Comparison of ENCODE assay signal across 19 cellular contexts in genomic region chr10:5252177-5253037, GRCh38. TPM values are rescaled to one million over a fixed set of nuclear protein-coding genes. Genes with fewer than 3 reads are reported as not detected.
DNase-seq lines count a peak whose midpoint lies in the region; ATAC-seq, FAIRE-seq and TF ChIP-seq lines count a peak whose summit lies in the region.
"Had no signal": no experiment of that assay in that cellular context is flagged by ENCODE, and none has a peak within 500 bp of the region (broad histone marks: within the 10 kb centered on the region; RNA-seq: fewer than 3 reads in every experiment).

No MANE protein-coding gene starts in this region.

- H2BK5ac ChIP-seq in IMR-90 (ENCODE audit: low read depth, low read length, poor library complexity, severe bottlenecking) = no peak overlapping the region

- no peak for FAIRE-seq in kidney (lab: Jason Lieb, UNC)
- FAIRE-seq: H54 had no signal

- H3K79me1 ChIP-seq in IMR-90 (ENCODE audit: low read depth in 1 of 2, low read length in 2 of 2) = no peaks in the 10 kb centered on the region

- H4K91ac ChIP-seq in IMR-90 (ENCODE audit: insufficient read depth, low read depth, low read length) = no peak overlapping the region

- no peak overlapping the region for H3K56ac ChIP-seq in IMR-90 (ENCODE audit: extremely low read depth, insufficient read depth, low read length)

- H2AK9ac ChIP-seq in IMR-90 (replicated peaks; ENCODE audit: low read depth, low read length, poor library complexity) = no peak overlapping the region

- H3K4me2 ChIP-seq in IMR-90 (ENCODE audit: low read depth, low read length) = no peak overlapping the region
- H3K4me2 ChIP-seq in mammary epithelial cell (ENCODE audit: insufficient read depth, low read depth, low read length) = no peak overlapping the region

- 39% methylated on average over 3 of the region's 8 CpGs; no CpG with 5 or more reads in 1 of the 2 experiments for WGBS in IMR-90 (ENCODE audit: extremely low coverage in 2 of 2, insufficient read length in 1 of 2), 2 experiments
- 39% methylated on average over 3 of the region's 8 CpGs for WGBS in mammary epithelial cell (ENCODE audit: low coverage, missing lambda C conversion rate)

- H3K79me2 ChIP-seq in mammary epithelial cell (ENCODE audit: insufficient read depth, low read length) = no peaks in the 10 kb centered on the region

- no peak overlapping the region for H3K18ac ChIP-seq in IMR-90 (ENCODE audit: low read depth, low read length)

- dilution Hi-C loops in IMR-90 (cut with HindIII; ENCODE audit: low sequenced_read_pairs, unreplicated experiment) (no loop called here), mammary epithelial cell (cut with HindIII; ENCODE audit: low sequenced_read_pairs) (loop anchor here (10.0 kb wide), 1 partner anchor 418 kb away; no protein-coding TSS in a partner anchor)

- peak; percentile 5 for DNase-seq in DMS53 treated with DMSO at 0.1 percent for 48 hours (lab: John Stamatoyannopoulos, UW; ENCODE audit: unreplicated experiment)
- DNase-seq in IMR-90 = peak; percentile 22
- DNase-seq in mammary epithelial cell = no peak
- no peak for DNase-seq in kidney
- no peak for DNase-seq in nucleus accumbens (lab: John Stamatoyannopoulos, UW)
- no peak for DNase-seq in SJCRH30
- DNase-seq: body of pancreas; effector memory CD8-positive, alpha-beta T cell; heart right ventricle; lower lobe of right lung; NCI-H1092; NCI-H446; sigmoid colon had no signal

- H2BK20ac ChIP-seq in IMR-90 (ENCODE audit: low read depth, low read length) = no peak overlapping the region

- no peak overlapping the region for H3K4ac ChIP-seq in IMR-90 (ENCODE audit: low read depth, low read length)

- TF ChIP-seq CTCF in IMR-90 (conservative IDR thresholded peaks at IDR 0.05; ENCODE audit: low read depth, low read length) (no peak), mammary epithelial cell (conservative IDR thresholded peaks at IDR 0.05 in 1 of 2, IDR thresholded peaks at IDR 0.05 in 1 of 2; ENCODE audit: extremely low read depth in 1 of 2, insufficient read depth in 1 of 2, low read depth in 1 of 2, low read length in 2 of 2) (no peak), kidney (IDR thresholded peaks at IDR 0.05; ENCODE audit: borderline replicate concordance, extremely low read depth, insufficient read depth) (peak; percentile 4)

- no peak for TF ChIP-seq POLR2A in IMR-90 (IDR thresholded peaks at IDR 0.05; ENCODE audit: low read depth, low read length)

- H2BK120ac ChIP-seq in IMR-90 (ENCODE audit: low read depth, low read length) = no peak overlapping the region

- H3K4me1 ChIP-seq in IMR-90 (ENCODE audit: control insufficient read depth, insufficient read depth, low read length) = no peaks in the 10 kb centered on the region
- no peaks in the 10 kb centered on the region for H3K4me1 ChIP-seq in mammary epithelial cell (ENCODE audit: insufficient read depth, low read length)
- peaks cover 6 to 7% of the 10 kb centered on the region in 2 donors for H3K4me1 ChIP-seq in kidney (ENCODE audit: control insufficient read depth in 1 of 2, insufficient read depth in 1 of 2, low read depth in 1 of 2, low read length in 2 of 2)
- no peaks in the 10 kb centered on the region for H3K4me1 ChIP-seq in SJCRH30
- H3K4me1 ChIP-seq: body of pancreas, heart right ventricle, lower lobe of right lung, sigmoid colon had no signal

- no peak overlapping the region for H3K14ac ChIP-seq in IMR-90 (replicated peaks; ENCODE audit: low read depth, low read length)

- H3K36me3 ChIP-seq in IMR-90 (ENCODE audit: control insufficient read depth, insufficient read depth, low read length) (no peaks in the 10 kb centered on the region), mammary epithelial cell (ENCODE audit: insufficient read depth, low read length) (no peaks in the 10 kb centered on the region), kidney (ENCODE audit: control insufficient read depth in 1 of 2, insufficient read depth in 2 of 2, low read length in 2 of 2) (no peaks in the 10 kb centered on the region), SJCRH30 (no peaks in the 10 kb centered on the region)
- H3K36me3 ChIP-seq: heart right ventricle, lower lobe of right lung, sigmoid colon had no signal

- intact Hi-C loops in IMR-90 (cut with micrococcal nuclease) = no loop called here
- intact Hi-C loops in mammary epithelial cell (cut with micrococcal nuclease) = no loop called here
- intact Hi-C loops in kidney (cut with DNase I) = no loop called here

- ATAC-seq in IMR-90 (ENCODE audit: low read depth) (peak; percentile 37; the same call in 1 of the 2 replicates), GM18909 (IDR thresholded peaks at IDR 0.05; ENCODE audit: poor library complexity, unreplicated experiment) (no peak), GM19463 (IDR thresholded peaks at IDR 0.05; ENCODE audit: unreplicated experiment) (no peak)
- ATAC-seq: body of pancreas; effector memory CD8-positive, alpha-beta T cell had no signal

- no peaks in the 10 kb centered on the region for H3K9me1 ChIP-seq in IMR-90 (ENCODE audit: insufficient read depth, low read length)

- H3K27me3 ChIP-seq in IMR-90 (ENCODE audit: control insufficient read depth, insufficient read depth, low read length) (no peaks in the 10 kb centered on the region), mammary epithelial cell (ENCODE audit: insufficient read depth, low read length) (no peaks in the 10 kb centered on the region), SJCRH30 (no peaks in the 10 kb centered on the region)
- H3K27me3 ChIP-seq: body of pancreas, heart right ventricle, sigmoid colon had no signal

- H4K5ac ChIP-seq in IMR-90 (ENCODE audit: low read depth, low read length) = no peak overlapping the region

- peak overlapping the region; percentile 1 for H2AFZ ChIP-seq in IMR-90 (replicated peaks; ENCODE audit: low read length, poor library complexity)
- H2AFZ ChIP-seq in mammary epithelial cell (ENCODE audit: low read depth, low read length) = peak overlapping the region; percentile 83

- CTCF ChIA-PET in IMR-90 (lab: Yijun Ruan, JAX) = no interaction called here
- CTCF ChIA-PET in mammary epithelial cell (lab: Charles Lee; ENCODE audit: low non-redundant PET) = no interaction called here

- H3K9ac ChIP-seq in IMR-90 (ENCODE audit: low read depth, low read length) = no peak overlapping the region
- no peak overlapping the region for H3K9ac ChIP-seq in mammary epithelial cell (ENCODE audit: insufficient read depth, low read length)
- no peak overlapping the region for H3K9ac ChIP-seq in kidney (ENCODE audit: low read length in 2 of 2)

- H3K27ac ChIP-seq in IMR-90 (ENCODE audit: insufficient read depth, low read length) = no peak overlapping the region
- no peak overlapping the region for H3K27ac ChIP-seq in mammary epithelial cell (ENCODE audit: insufficient read depth, low read depth, low read length)
- H3K27ac ChIP-seq in kidney (ENCODE audit: low read depth in 2 of 2, low read length in 2 of 2) = no peak overlapping the region
- H3K27ac ChIP-seq in SJCRH30 = no peak overlapping the region
- H3K27ac ChIP-seq: body of pancreas, heart right ventricle, lower lobe of right lung, sigmoid colon had no signal

- in situ Hi-C loops in IMR-90 (cut with MboI; ENCODE audit: low sequenced_read_pairs) = no loop called here
- in situ Hi-C loops in mammary epithelial cell (cut with MboI; ENCODE audit: low sequenced_read_pairs in 2 of 2) = no loop called here

- H3K4me3 ChIP-seq in IMR-90 (ENCODE audit: insufficient read depth, low read depth, low read length) = no peak overlapping the region
- no peak overlapping the region for H3K4me3 ChIP-seq in mammary epithelial cell (replicated peaks in 1 of 3; ENCODE audit: insufficient read depth in 1 of 3, low read depth in 2 of 3, low read length in 3 of 3)
- H3K4me3 ChIP-seq in kidney (ENCODE audit: low read length in 2 of 2) = no peak overlapping the region
- no peak overlapping the region for H3K4me3 ChIP-seq in SJCRH30
- H3K4me3 ChIP-seq: body of pancreas, heart right ventricle, lower lobe of right lung, sigmoid colon had no signal

- POLR2A ChIA-PET in IMR-90 (lab: Charles Lee; ENCODE audit: unreplicated experiment) = no interaction called here

- no peaks in the 10 kb centered on the region for H3K9me3 ChIP-seq in IMR-90 (ENCODE audit: control insufficient read depth, insufficient read depth, low read length)
- no peaks in the 10 kb centered on the region for H3K9me3 ChIP-seq in mammary epithelial cell (replicated peaks; ENCODE audit: insufficient read depth, low read length)
- no peaks in the 10 kb centered on the region for H3K9me3 ChIP-seq in kidney (ENCODE audit: control insufficient read depth in 1 of 2, low read length in 2 of 2)
- no peaks in the 10 kb centered on the region for H3K9me3 ChIP-seq in SJCRH30 (replicated peaks)
- H3K9me3 ChIP-seq: body of pancreas, lower lobe of right lung, sigmoid colon had no signal

- no peak overlapping the region for H3K23ac ChIP-seq in IMR-90 (ENCODE audit: low read depth, low read length)

- H4K8ac ChIP-seq in IMR-90 (ENCODE audit: low read depth in 2 of 2, low read length in 2 of 2) = no peak overlapping the region

- no peak for TF ChIP-seq RAD21 in IMR-90 (IDR thresholded peaks at IDR 0.05; ENCODE audit: low read length)

- no peaks in the 10 kb centered on the region for H4K20me1 ChIP-seq in IMR-90 (ENCODE audit: insufficient read depth, low read length)
- no peaks in the 10 kb centered on the region for H4K20me1 ChIP-seq in mammary epithelial cell (ENCODE audit: insufficient read depth, low read length)

- no peak overlapping the region for H2AK5ac ChIP-seq in IMR-90 (ENCODE audit: low read depth, low read length)

- H2BK15ac ChIP-seq in IMR-90 (ENCODE audit: low read depth, low read length) = no peak overlapping the region

- BruUV-seq in IMR-90 (replicated peaks; lab: Mats Ljungman, UMichigan) (no TSS peak), mammary epithelial cell (replicated peaks; lab: Mats Ljungman, UMichigan) (no TSS peak)

TF ChIP-seq in IMR-90, 13 proteins besides CTCF, POLR2A, EP300 and RAD21 (continues in another document):
- TF ChIP-seq ELK1 (IDR thresholded peaks at IDR 0.05; ENCODE audit: borderline replicate concordance, low read depth, low read length) = no peak

RNA-seq across cellular contexts. Expression of gene AKR1C4, which starts 55.8 kb away (rescaled TPM):
- total RNA-seq in IMR-90 (2012; rRNA removed) (not detected in 2 replicates), mammary epithelial cell (not detected), kidney (not detected)
- polyA plus RNA-seq in IMR-90 (2012; rRNA removed) (not detected in 2 replicates), mammary epithelial cell (not detected), kidney (ENCODE audit: insufficient read depth, low read depth, low replicate concordance) (not detected)
- not detected in 2 replicates for polyA plus RNA-seq in IMR-90 (2012; cell fraction: cytosol; rRNA removed)
- not detected in 2 replicates for polyA plus RNA-seq in IMR-90 (2012; cell fraction: nucleus; rRNA removed; ENCODE audit: low replicate concordance)
- polyA minus RNA-seq in mammary epithelial cell = not detected
- not detected in 2 replicates for total RNA-seq in SJCRH30 (2014; rRNA removed; shearing (Covaris generic))
- total RNA-seq: G401, heart right ventricle, lower lobe of right lung, sigmoid colon had no signal
- polyA plus RNA-seq: BJ, heart right ventricle, neural cell, sigmoid colon had no signal

Comparison
In these comparisons a context has a peak if more than half of its experiments do, and no peak if none do; other contexts are left out.
1. DNase-seq: peak in DMS53 treated with DMSO at 0.1 percent for 48 hours (single experiment) and IMR-90 (single experiment); none in mammary epithelial cell (single experiment), kidney (single experiment), nucleus accumbens (0 of 56) and SJCRH30 (0 of 2).